Comparison of ENCODE assay signal across 10 cellular contexts in genomic region chr2:168913171-168913484, GRCh38. TPM values are rescaled to one million over a fixed set of nuclear protein-coding genes. Genes with fewer than 3 reads are reported as not detected.
DNase-seq lines count a peak whose midpoint lies in the region; ATAC-seq and TF ChIP-seq lines count a peak whose summit lies in the region.
"Had no signal": no experiment of that assay in that cellular context is flagged by ENCODE, and none has a peak within 500 bp of the region (broad histone marks: within the 10 kb centered on the region; RNA-seq: fewer than 3 reads in every experiment).

No MANE protein-coding gene starts in this region.

- H3K9me3 Mint-ChIP-seq in T-helper 2 cell treated with Interferon-gamma antibody and Interleukin-4, amounts not matched to agents 5 μg/mL and 100 μg/mL, for 36 hours: peaks cover 26% of the 10 kb centered on the region
- peaks cover 7% of the 10 kb centered on the region for H3K9me3 Mint-ChIP-seq in activated CD8-positive, alpha-beta T cell treated with anti-CD3 and anti-CD28 coated beads for 36 hours
- H3K9me3 Mint-ChIP-seq: central memory CD8-positive, alpha-beta T cell; immature natural killer cell had no signal

- peak overlapping the region; percentile 50 for H3K4me3 Mint-ChIP-seq in T-helper 2 cell treated with Interferon-gamma antibody and Interleukin-4, amounts not matched to agents 5 μg/mL and 100 μg/mL, for 36 hours
- peak overlapping the region; percentile 36 for H3K4me3 Mint-ChIP-seq in activated CD8-positive, alpha-beta T cell treated with anti-CD3 and anti-CD28 coated beads for 36 hours
- H3K4me3 Mint-ChIP-seq: central memory CD8-positive, alpha-beta T cell had no signal

- intact Hi-C loops in activated CD8-positive, alpha-beta T cell treated with anti-CD3 and anti-CD28 coated beads for 36 hours (cut with micrococcal nuclease): no loop called here

- DNase-seq in T-helper 2 cell treated with Interferon-gamma antibody and Interleukin-4, amounts not matched to agents 5 μg/mL and 100 μg/mL, for 36 hours (ENCODE audit: low spot score): no peak
- DNase-seq in T-helper 2 cell (no peak), fibroblast of mammary gland (ENCODE audit: low read depth) (no peak), retinal pigment epithelial cell (ENCODE audit: low read depth) (no peak), hypothalamus (lab: John Stamatoyannopoulos, UW) (no peak), COR-L47 (lab: John Stamatoyannopoulos, UW) (no peak)
- DNase-seq in activated CD8-positive, alpha-beta T cell treated with anti-CD3 and anti-CD28 coated beads for 36 hours: no peak
- no peak for DNase-seq in stimulated activated CD4-positive, alpha-beta T cell treated with anti-CD3 and anti-CD28 coated beads, Interleukin-2, amount 100 ng/mL, for 48 hours
- DNase-seq: immature natural killer cell had no signal

- POLR2A ChIA-PET in activated CD8-positive, alpha-beta T cell treated with anti-CD3 and anti-CD28 coated beads for 36 hours (lab: Charles Lee): interaction anchor here (0.6 kb wide), 1 partner anchor 490 kb away, joined by 4 read pairs; no protein-coding TSS in a partner anchor

- peaks cover 16% of the 10 kb centered on the region for H3K36me3 Mint-ChIP-seq in T-helper 2 cell treated with Interferon-gamma antibody and Interleukin-4, amounts not matched to agents 5 μg/mL and 100 μg/mL, for 36 hours (ENCODE audit: low read depth)
- H3K36me3 Mint-ChIP-seq in activated CD8-positive, alpha-beta T cell treated with anti-CD3 and anti-CD28 coated beads for 36 hours (ENCODE audit: low read depth): peaks cover 4% of the 10 kb centered on the region
- H3K36me3 Mint-ChIP-seq: immature natural killer cell had no signal

- H3K27me3 Mint-ChIP-seq in T-helper 2 cell treated with Interferon-gamma antibody and Interleukin-4, amounts not matched to agents 5 μg/mL and 100 μg/mL, for 36 hours (ENCODE audit: low read depth): peaks cover 55% of the 10 kb centered on the region
- H3K27me3 Mint-ChIP-seq in activated CD8-positive, alpha-beta T cell treated with anti-CD3 and anti-CD28 coated beads for 36 hours: peaks cover 27% of the 10 kb centered on the region

- no peak for TF ChIP-seq CTCF in activated CD8-positive, alpha-beta T cell treated with anti-CD3 and anti-CD28 coated beads for 36 hours (IDR thresholded peaks at IDR 0.05)
- no peak for TF ChIP-seq CTCF in fibroblast of mammary gland (conservative IDR thresholded peaks at IDR 0.05; ENCODE audit: control insufficient read depth, insufficient read depth, low read depth, low read length)
- no peak for TF ChIP-seq CTCF in retinal pigment epithelial cell (conservative IDR thresholded peaks at IDR 0.05; ENCODE audit: low read depth, low read length)

- ATAC-seq in activated CD8-positive, alpha-beta T cell treated with anti-CD3 and anti-CD28 coated beads for 36 hours: no peak

- H3K4me3 ChIP-seq in fibroblast of mammary gland (ENCODE audit: control insufficient read depth, low read depth, low read length): peak overlapping the region; percentile 23
- H3K4me3 ChIP-seq in retinal pigment epithelial cell (ENCODE audit: low read length): peak overlapping the region; percentile 42

- CTCF ChIA-PET in activated CD8-positive, alpha-beta T cell treated with anti-CD3 and anti-CD28 coated beads for 36 hours (lab: Charles Lee): no interaction called here

- no peak overlapping the region for H3K27ac Mint-ChIP-seq in T-helper 2 cell treated with Interferon-gamma antibody and Interleukin-4, amounts not matched to agents 5 μg/mL and 100 μg/mL, for 36 hours
- H3K27ac Mint-ChIP-seq in activated CD8-positive, alpha-beta T cell treated with anti-CD3 and anti-CD28 coated beads for 36 hours: no peak overlapping the region
- H3K27ac Mint-ChIP-seq: immature natural killer cell had no signal

- H3K4me1 Mint-ChIP-seq in T-helper 2 cell treated with Interferon-gamma antibody and Interleukin-4, amounts not matched to agents 5 μg/mL and 100 μg/mL, for 36 hours (ENCODE audit: low read depth): peaks cover 11% of the 10 kb centered on the region
- H3K4me1 Mint-ChIP-seq in activated CD8-positive, alpha-beta T cell treated with anti-CD3 and anti-CD28 coated beads for 36 hours (ENCODE audit: low read depth): peaks cover 16% of the 10 kb centered on the region
- H3K4me1 Mint-ChIP-seq: central memory CD8-positive, alpha-beta T cell had no signal

RNA-seq across cellular contexts. Expression of gene G6PC2, which starts 12.0 kb away (rescaled TPM):
- total RNA-seq in activated CD8-positive, alpha-beta T cell treated with anti-CD3 and anti-CD28 coated beads for 36 hours: not detected

RNA-seq across cellular contexts. Expression of gene SPC25, which starts 22.9 kb away (rescaled TPM):
- total RNA-seq in activated CD8-positive, alpha-beta T cell treated with anti-CD3 and anti-CD28 coated beads for 36 hours: 10 to 100 TPM; 32.0 to 35.6 TPM
